ENCODE assay signal across 8 cellular contexts in genomic region chr5:71757590-71758543, GRCh38. TPM values are rescaled to one million over a fixed set of nuclear protein-coding genes. Genes with fewer than 3 reads are reported as not detected.
DNase-seq lines count a peak whose midpoint lies in the region; ATAC-seq and TF ChIP-seq lines count a peak whose summit lies in the region.

No MANE protein-coding gene starts in this region.

- no peaks in the 10 kb centered on the region for H3K9me3 Mint-ChIP-seq in naive thymus-derived CD4-positive, alpha-beta T cell

- in situ Hi-C loops in GM13977 (cut with MboI; ENCODE audit: low pct_unique_long_range_greater_than_20kb, low sequenced_read_pairs, unreplicated experiment): loop anchor here (10.0 to 25.0 kb wide), 2 partner anchors 103 to 246 kb away; no protein-coding TSS in a partner anchor

- CTCF ChIA-PET in A673 (lab: Charles Lee): no interaction called here
- CTCF ChIA-PET in naive thymus-derived CD4-positive, alpha-beta T cell (lab: Charles Lee): interaction anchor here (0.9 kb wide), 1 partner anchor 16 kb away, joined by 3 read pairs; no protein-coding TSS in a partner anchor

- peak overlapping the region in 1 of 9 donors; percentile 60 for H3K27ac Mint-ChIP-seq in naive thymus-derived CD4-positive, alpha-beta T cell

- peak; percentile 68 for DNase-seq in A673 (ENCODE audit: low spot score)
- DNase-seq in GM13977 (ENCODE audit: low spot score): peak; percentile 50
- DNase-seq in NCI-H510A treated with DMSO at 0.1 percent for 48 hours (lab: John Stamatoyannopoulos, UW): peak; percentile 51
- DNase-seq in activated CD8-positive, alpha-beta memory T cell treated with anti-CD3 and anti-CD28 coated beads, Interleukin-2, amount 50 U/mL, for 48 hours: peak; percentile 58
- DNase-seq in naive thymus-derived CD4-positive, alpha-beta T cell: peak in 7 of 9 donors; percentile 2 to 45 (median 18)
- peak; percentile 85 for DNase-seq in testis

- H3K4me1 Mint-ChIP-seq in naive thymus-derived CD4-positive, alpha-beta T cell: peaks cover 3 to 13% (median 8%) of the 10 kb centered on the region in 7 donors

- no peak for TF ChIP-seq POLR2A in testis (IDR thresholded peaks at IDR 0.05)

- WGBS in testis, 2 donors: 21 to 40% methylated on average over 14 of the region's 14 CpGs

- H3K4me3 ChIP-seq in A673 (ENCODE audit: low read depth, low read length, poor library complexity, severe bottlenecking) (no peak overlapping the region), testis (no peak overlapping the region)
- no peak overlapping the region for H3K4me3 ChIP-seq in naive thymus-derived CD4-positive, alpha-beta T cell (ENCODE audit: low read length)

- H3K9me3 ChIP-seq in A673 (ENCODE audit: low read depth, low read length, poor library complexity, severe bottlenecking) (no peaks in the 10 kb centered on the region), testis (no peaks in the 10 kb centered on the region)
- no peaks in the 10 kb centered on the region for H3K9me3 ChIP-seq in naive thymus-derived CD4-positive, alpha-beta T cell (ENCODE audit: control insufficient read depth in 2 of 3, low read length in 3 of 3)

- ATAC-seq in HG03045 (IDR thresholded peaks at IDR 0.05; ENCODE audit: unreplicated experiment) (peak; percentile 96), esophagus mucosa (peak; percentile 94)
- ATAC-seq in naive thymus-derived CD4-positive, alpha-beta T cell: peak; percentile 83

- POLR2A ChIA-PET in A673 (lab: Charles Lee; ENCODE audit: low non-redundant PET): no interaction called here
- POLR2A ChIA-PET in naive thymus-derived CD4-positive, alpha-beta T cell (lab: Charles Lee): no interaction called here

- BruUV-seq in A673 (replicated peaks; lab: Mats Ljungman, UMichigan): no TSS peak

- H3K36me3 ChIP-seq in A673 (ENCODE audit: insufficient read depth, low read length, poor library complexity, severe bottlenecking) (no peaks in the 10 kb centered on the region), testis (ENCODE audit: low read depth, missing control alignments) (no peaks in the 10 kb centered on the region)
- no peaks in the 10 kb centered on the region for H3K36me3 ChIP-seq in naive thymus-derived CD4-positive, alpha-beta T cell (ENCODE audit: control insufficient read depth in 2 of 3, insufficient read depth in 3 of 3, low read length in 3 of 3)

- H3K27ac ChIP-seq in A673 (ENCODE audit: low read depth, low read length, poor library complexity, severe bottlenecking): no peak overlapping the region
- H3K27ac ChIP-seq in naive thymus-derived CD4-positive, alpha-beta T cell (ENCODE audit: low read depth, low read length): no peak overlapping the region
- peak overlapping the region in 1 of 2 donors; percentile 30 for H3K27ac ChIP-seq in testis

- no peaks in the 10 kb centered on the region for H3K36me3 Mint-ChIP-seq in naive thymus-derived CD4-positive, alpha-beta T cell

- intact Hi-C loops in A673 (cut with micrococcal nuclease; ENCODE audit: unreplicated experiment): loop anchor here (5.0 to 10.0 kb wide), 3 partner anchors 106 to 283 kb away; no protein-coding TSS in a partner anchor
- intact Hi-C loops in naive thymus-derived CD4-positive, alpha-beta T cell (cut with micrococcal nuclease): loop anchor here (1.0 to 5.0 kb wide), 2 partner anchors 283 to 301 kb away; partner anchors contain the start of gene BDP1 (in 2 of the 2)
- intact Hi-C loops in testis (cut with DNase I; ENCODE audit: low total_unique reads): no loop called here

- TF ChIP-seq CTCF in A673 (conservative IDR thresholded peaks at IDR 0.05; ENCODE audit: low read depth, low read length): peak; percentile 84
- TF ChIP-seq CTCF in GM13977 (IDR thresholded peaks at IDR 0.05; ENCODE audit: extremely low read depth, insufficient read depth, missing control alignments): peak; percentile 84
- peak; percentile 27 to 59 (median 56) for TF ChIP-seq CTCF in testis (IDR thresholded peaks at IDR 0.05)

- H3K27me3 Mint-ChIP-seq in naive thymus-derived CD4-positive, alpha-beta T cell: peaks cover 0 to 11% (median 3%) of the 10 kb centered on the region in 5 donors

- H3K27me3 ChIP-seq in A673 (replicated peaks; ENCODE audit: insufficient read depth, low read depth, low read length, poor library complexity) (no peaks in the 10 kb centered on the region), testis (no peaks in the 10 kb centered on the region)
- H3K27me3 ChIP-seq in naive thymus-derived CD4-positive, alpha-beta T cell (ENCODE audit: control insufficient read depth in 2 of 2, insufficient read depth in 2 of 2, low read length in 2 of 2): no peaks in the 10 kb centered on the region

- peak overlapping the region in 7 of 10 donors; percentile 23 to 75 (median 60) for H3K4me3 Mint-ChIP-seq in naive thymus-derived CD4-positive, alpha-beta T cell

- H3K4me1 ChIP-seq in A673 (ENCODE audit: insufficient read depth, low read length, poor library complexity, severe bottlenecking) (no peaks in the 10 kb centered on the region), testis (no peaks in the 10 kb centered on the region)
- no peaks in the 10 kb centered on the region for H3K4me1 ChIP-seq in naive thymus-derived CD4-positive, alpha-beta T cell (ENCODE audit: control insufficient read depth in 2 of 2, insufficient read depth in 2 of 2, low read length in 2 of 2)

RNA-seq across cellular contexts. Expression of gene CARTPT, which starts 38.8 kb away (rescaled TPM):
- not detected in 2 replicates for total RNA-seq in A673 (2021)
- not detected for total RNA-seq in esophagus mucosa
- total RNA-seq in naive thymus-derived CD4-positive, alpha-beta T cell: not detected
- polyA plus RNA-seq in naive thymus-derived CD4-positive, alpha-beta T cell: not detected
- 10 to 100 TPM; 15.0 to 18.2 TPM for total RNA-seq in testis
- polyA plus RNA-seq in testis (ENCODE audit: insufficient read depth, low read depth, low replicate concordance): 35.8 TPM

Comparison
In these comparisons a context has a peak if more than half of its experiments do, and no peak if none do; other contexts are left out.
1. DNase-seq: peak in every context shown above with its lines; median percentile 85 in testis; 68 in A673; 58 in activated CD8-positive, alpha-beta memory T cell treated with anti-CD3 and anti-CD28 coated beads, Interleukin-2, amount 50 U/mL, for 48 hours; 51 in NCI-H510A treated with DMSO at 0.1 percent for 48 hours; 50 in GM13977; 18 in naive thymus-derived CD4-positive, alpha-beta T cell.
2. RNA of gene CARTPT, which starts 38.8 kb away (total RNA-seq): 15.0 to 18.2 TPM in testis; not detected in A673, not detected in esophagus mucosa (single experiment) and not detected in naive thymus-derived CD4-positive, alpha-beta T cell; every median in the first group is over 10 times any median in the second.
3. Peak in every context shown above with its lines, with median percentiles within 50 percentile points of each other: CTCF ChIP-seq and ATAC-seq.